1 cellular context compared by ENCODE assay signal in the genomic region with DNA sequence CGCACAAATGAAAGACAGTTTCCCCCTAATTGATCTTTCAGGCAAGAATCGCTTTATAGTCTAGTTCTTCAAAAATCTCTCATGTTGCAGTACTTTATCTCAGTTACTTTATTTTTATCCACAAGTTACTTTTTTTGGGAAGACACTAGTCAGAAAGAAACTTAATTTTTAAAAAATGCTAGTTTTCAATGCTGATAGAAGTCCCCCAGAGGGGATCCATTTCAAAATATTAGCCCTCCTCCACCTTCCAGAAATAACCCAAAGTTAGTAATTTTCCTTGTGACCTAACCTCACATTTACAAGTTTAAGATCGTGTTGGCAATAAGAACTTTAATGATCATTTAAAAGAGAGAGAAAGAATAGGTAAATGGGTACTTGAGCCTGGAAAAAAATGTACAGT.
TF ChIP-seq lines count a peak whose summit lies in the region.

No MANE protein-coding gene starts in this region.

TF ChIP-seq in K562, 482 proteins besides CTCF, POLR2A, EP300 and RAD21:
- no peak for TF ChIP-seq MCM7 (IDR thresholded peaks at IDR 0.05)
- no peak for TF ChIP-seq RBM14 (IDR thresholded peaks at IDR 0.05; ENCODE audit: borderline replicate concordance, insufficient read depth, low read depth, low read length)
- no peak for TF ChIP-seq CBX3 (IDR thresholded peaks at IDR 0.05; ENCODE audit: borderline replicate concordance in 1 of 2, low read length in 2 of 2)
- TF ChIP-seq MYNN (IDR thresholded peaks at IDR 0.05), result peak; percentile 99
- peak; percentile 81; the same call in 1 of the 2 replicates for TF ChIP-seq MYNN (CRISPR knock-in tag; IDR thresholded peaks at IDR 0.05)
TF ChIP-seq in K562: peak in this region for 1.
